ENCODE assay signal across 25 cellular contexts in genomic region chr1:190808035-190808434, GRCh38.
"Had no signal": no experiment of that assay in that cellular context is flagged by ENCODE, and none has a peak within 500 bp of the region (broad histone marks: within the 10 kb centered on the region; RNA-seq: fewer than 3 reads in every experiment).

No MANE protein-coding gene starts in this region.

- H3K79me2 ChIP-seq: hepatocyte had no signal

- H3K9me3 Mint-ChIP-seq: mesothelial cell of epicardium had no signal

- H3K9me3 ChIP-seq: esophagus muscularis mucosa, gastroesophageal sphincter, lower lobe of right lung, mucosa of descending colon had no signal

- H3K27ac ChIP-seq: coronary artery, dorsolateral prefrontal cortex, esophagus muscularis mucosa, foreskin keratinocyte, gastroesophageal sphincter, heart left ventricle, hepatocyte, left lung, lower lobe of right lung had no signal

- DNase-seq: dermis blood vessel endothelial cell; dorsolateral prefrontal cortex; effector CD4-positive, alpha-beta T cell; effector memory CD4-positive, alpha-beta T cell; foreskin keratinocyte; heart left ventricle; hypothalamus; immature natural killer cell; left cardiac atrium; left lung; left ventricle myocardium superior; lower lobe of right lung; mesenchymal stem cell; mucosa of descending colon; naive B cell had no signal

- H3K36me3 Mint-ChIP-seq: mesothelial cell of epicardium, naive B cell had no signal

- H2AFZ ChIP-seq: hepatocyte had no signal

- H3K4me3 ChIP-seq: coronary artery, dorsolateral prefrontal cortex, esophagus muscularis mucosa, gastroesophageal sphincter, heart left ventricle, hepatocyte, left lung, lower lobe of right lung, mucosa of descending colon had no signal

- H3K4me3 Mint-ChIP-seq: immature natural killer cell, mesothelial cell of epicardium, naive B cell had no signal

- H3K4me2 ChIP-seq: hepatocyte had no signal

- H3K27me3 Mint-ChIP-seq: naive B cell had no signal

- H3K27ac Mint-ChIP-seq: immature natural killer cell, mesothelial cell of epicardium, naive B cell had no signal

- ATAC-seq: foreskin keratinocyte, gastroesophageal sphincter, heart left ventricle, left cardiac atrium, left lung, left ventricle myocardium superior, lower lobe of right lung, mucosa of descending colon had no signal

- FAIRE-seq: colon, endothelial cell of umbilical vein, frontal cortex, islet of Langerhans, keratinocyte had no signal

- H3K27me3 ChIP-seq: esophagus muscularis mucosa, foreskin keratinocyte, gastroesophageal sphincter, heart left ventricle, hepatocyte, left lung had no signal

- H3K4me1 ChIP-seq: esophagus muscularis mucosa, foreskin keratinocyte, gastroesophageal sphincter, heart left ventricle, left lung, lower lobe of right lung had no signal

- H3K4me1 Mint-ChIP-seq: immature natural killer cell, mesothelial cell of epicardium, naive B cell had no signal

- H3K36me3 ChIP-seq: esophagus muscularis mucosa, gastroesophageal sphincter, heart left ventricle, left lung, lower lobe of right lung had no signal
